ENCODE assay signal across 8 cellular contexts in the genomic region with DNA sequence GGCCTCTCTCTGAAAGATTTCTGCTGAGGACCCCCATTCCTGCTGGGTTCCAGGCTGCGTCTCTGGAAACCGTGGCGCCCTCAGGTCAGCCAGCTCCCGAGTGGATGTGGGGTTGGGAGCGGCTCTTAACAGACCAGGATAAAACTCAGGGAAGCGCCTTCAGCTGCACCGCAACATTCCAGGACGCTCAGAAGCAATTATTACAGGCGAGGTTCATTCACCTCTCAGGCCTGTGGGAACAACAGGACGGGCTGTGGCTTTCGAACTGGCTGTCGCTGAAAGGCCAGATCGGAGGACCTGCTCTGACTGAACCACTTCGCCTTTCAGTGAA. TPM values are rescaled to one million over a fixed set of nuclear protein-coding genes. Genes with fewer than 3 reads are reported as not detected.
DNase-seq lines count a peak whose midpoint lies in the region; ATAC-seq and TF ChIP-seq lines count a peak whose summit lies in the region.

No MANE protein-coding gene starts in this region.

- H3K4me1 Mint-ChIP-seq in WTC11 (peaks cover 17% of the 10 kb centered on the region), glutamatergic neuron (ENCODE audit: low read depth, unreplicated experiment) (no peaks in the 10 kb centered on the region)

- H3K4me3 Mint-ChIP-seq in WTC11, result peak overlapping the region; percentile 95
- peak overlapping the region; percentile 81 for H3K4me3 Mint-ChIP-seq in glutamatergic neuron (ENCODE audit: unreplicated experiment)

- TF ChIP-seq CTCF in GM12864 (IDR thresholded peaks at IDR 0.05; ENCODE audit: low read depth, low read length, missing control alignments) (no peak), WTC11 (IDR thresholded peaks at IDR 0.05) (no peak), glutamatergic neuron (IDR thresholded peaks at IDR 0.05; ENCODE audit: partially characterized antibody, unreplicated experiment) (no peak)

- DNase-seq in GM12864 (ENCODE audit: low read depth) (no peak), WTC11 (ENCODE audit: low spot score) (no peak), glutamatergic neuron (no peak), renal cortical epithelial cell (ENCODE audit: low read depth) (peak; percentile 69), DMS114 treated with DMSO at 0.1 percent for 48 hours (lab: John Stamatoyannopoulos, UW; ENCODE audit: unreplicated experiment) (no peak), NCI-H1436 treated with DMSO at 0.1 percent for 48 hours (lab: John Stamatoyannopoulos, UW) (no peak), activated gamma-delta T cell treated with Interleukin-2 at 50 U/mL for 16 hours (no peak)

- CTCF ChIA-PET in WTC11 (lab: Charles Lee), result interaction anchor here (1.0 to 2.1 kb wide), 4 partner anchors 18 to 306 kb away, joined by 4 to 13 read pairs (median 8); partner anchors contain the start of gene SCYL2

- H3K27me3 Mint-ChIP-seq in WTC11 (ENCODE audit: low read depth), result peaks cover 31% of the 10 kb centered on the region
- peaks cover 5% of the 10 kb centered on the region for H3K27me3 Mint-ChIP-seq in glutamatergic neuron (ENCODE audit: unreplicated experiment)

- no peak overlapping the region for H3K27ac Mint-ChIP-seq in WTC11
- no peak overlapping the region for H3K27ac Mint-ChIP-seq in glutamatergic neuron (ENCODE audit: unreplicated experiment)

- no peaks in the 10 kb centered on the region for H3K36me3 Mint-ChIP-seq in WTC11
- no peaks in the 10 kb centered on the region for H3K36me3 Mint-ChIP-seq in glutamatergic neuron (ENCODE audit: unreplicated experiment)

- POLR2A ChIA-PET in WTC11 (lab: Charles Lee), result interaction anchor here (0.6 to 1.9 kb wide), 4 partner anchors 144 to 644 kb away, joined by 3 to 8 read pairs (median 4); no protein-coding TSS in a partner anchor

- ATAC-seq in WTC11, result no peak; the same call in 1 of the 2 replicates
- no peak for ATAC-seq in HG03108 (IDR thresholded peaks at IDR 0.05; ENCODE audit: unreplicated experiment)

- H3K9me3 Mint-ChIP-seq in WTC11 (no peaks in the 10 kb centered on the region), glutamatergic neuron (ENCODE audit: unreplicated experiment) (no peaks in the 10 kb centered on the region)

- H3K4me3 ChIP-seq in GM12864 (ENCODE audit: low read depth, low read length), result peak overlapping the region; percentile 73

TF ChIP-seq in WTC11, 78 proteins besides CTCF, POLR2A, EP300 and RAD21:
- TF ChIP-seq ATF1 (CRISPR knock-in tag; IDR thresholded peaks at IDR 0.05) (no peak), TEAD1 (CRISPR knock-in tag; IDR thresholded peaks at IDR 0.05) (0 out of 2 replicates have a peak, but pooled peaks have one; percentile 19)

RNA-seq across cellular contexts. Expression of gene GAS2L3, which starts 0.4 kb away (rescaled TPM):
- total RNA-seq in WTC11 (2021) (14.8 to 20.1 TPM (median 17.3 TPM) in 3 replicates), glutamatergic neuron (ENCODE audit: unreplicated experiment) (56.2 TPM), renal cortical epithelial cell (23.7 and 24.7 TPM in 2 replicates)
